ENCODE assay signal across 8 cellular contexts in genomic region chr10:89250814-89251416, GRCh38. TPM values are rescaled to one million over a fixed set of nuclear protein-coding genes. Genes with fewer than 3 reads are reported as not detected.
A peak's percentile ranks its signal among the peaks of the same experiment; 100 is the strongest.
DNase-seq lines count a peak whose midpoint lies in the region; ATAC-seq and TF ChIP-seq lines count a peak whose summit lies in the region.

No MANE protein-coding gene starts in this region.

- peak; percentile 38 for DNase-seq in Ammon's horn (ENCODE audit: low spot score)
- DNase-seq in HEK293T (ENCODE audit: extremely low spot score), result peak; percentile 24
- no peak for DNase-seq in tibial nerve (ENCODE audit: low spot score in 2 of 2)
- DNase-seq in glomerular visceral epithelial cell (ENCODE audit: extremely low spot score), result no peak
- DNase-seq in LoVo (ENCODE audit: low spot score), result no peak
- no peak for DNase-seq in posterior vena cava (ENCODE audit: low spot score)

- no peaks in the 10 kb centered on the region for H3K27me3 Mint-ChIP-seq in activated T-helper 17 cell treated with anti-CD3 and anti-CD28 coated beads, Interleukin-2, amount 50 U/mL, for 72 hours

- TF ChIP-seq CTCF in tibial nerve (IDR thresholded peaks at IDR 0.05), result no peak

- peak overlapping the region; percentile 63 to 98 (median 86) for H3K4me3 ChIP-seq in tibial nerve

- H3K27ac ChIP-seq in layer of hippocampus (ENCODE audit: low read depth, low read length), result peak overlapping the region; percentile 91
- H3K27ac ChIP-seq in tibial nerve, result peak overlapping the region; percentile 58 to 90 (median 88)

- H3K36me3 ChIP-seq in tibial nerve, result no peaks in the 10 kb centered on the region

- no peak for TF ChIP-seq POLR2A in tibial nerve (IDR thresholded peaks at IDR 0.05)

- H3K9me3 ChIP-seq in tibial nerve, result no peaks in the 10 kb centered on the region

- H3K9me3 Mint-ChIP-seq in activated T-helper 17 cell treated with anti-CD3 and anti-CD28 coated beads, Interleukin-2, amount 50 U/mL, for 72 hours, result peaks cover 4% of the 10 kb centered on the region

- POLR2A ChIA-PET in HEK293T (lab: Yijun Ruan, JAX), result interaction anchor here (0.8 to 1.7 kb wide), 3 partner anchors 77 to 165 kb away, joined by 3 to 7 read pairs (median 4); partner anchors contain the start of genes IFIT3 and IFIT5

- ATAC-seq in activated T-helper 17 cell treated with anti-CD3 and anti-CD28 coated beads, Interleukin-2, amount 50 U/mL, for 72 hours (replicated peaks), result no peak

- H3K36me3 Mint-ChIP-seq in activated T-helper 17 cell treated with anti-CD3 and anti-CD28 coated beads, Interleukin-2, amount 50 U/mL, for 72 hours (ENCODE audit: low read depth), result peaks cover 33% of the 10 kb centered on the region

- intact Hi-C loops in posterior vena cava (cut with DNase I), result no loop called here

- 19 to 23% methylated on average over 14 of the region's 14 CpGs for WGBS in tibial nerve, 2 donors

- H3K4me3 Mint-ChIP-seq in activated T-helper 17 cell treated with anti-CD3 and anti-CD28 coated beads, Interleukin-2, amount 50 U/mL, for 72 hours, result peak overlapping the region; percentile 86

- peaks cover 22% of the 10 kb centered on the region for H3K4me1 Mint-ChIP-seq in activated T-helper 17 cell treated with anti-CD3 and anti-CD28 coated beads, Interleukin-2, amount 50 U/mL, for 72 hours

- no peak for TF ChIP-seq EP300 in tibial nerve (IDR thresholded peaks at IDR 0.05)

- H3K27ac Mint-ChIP-seq in activated T-helper 17 cell treated with anti-CD3 and anti-CD28 coated beads, Interleukin-2, amount 50 U/mL, for 72 hours, result peak overlapping the region; percentile 69

- CTCF ChIA-PET in HEK293T (lab: Yijun Ruan, JAX), result no interaction called here

- H3K27me3 ChIP-seq in layer of hippocampus (ENCODE audit: control insufficient read depth, insufficient read depth, low read length), result no peaks in the 10 kb centered on the region
- H3K27me3 ChIP-seq in tibial nerve, result no peaks in the 10 kb centered on the region

- H3K4me1 ChIP-seq in tibial nerve, result peaks cover 0 to 24% (median 3%) of the 10 kb centered on the region in 4 donors

TF ChIP-seq in HEK293T, 16 proteins besides CTCF, POLR2A, EP300 and RAD21:
- no peak for TF ChIP-seq PKNOX1 (IDR thresholded peaks at IDR 0.05)
- TF ChIP-seq NFRKB (IDR thresholded peaks at IDR 0.05), result no peak
- TF ChIP-seq L3MBTL2 (conservative IDR thresholded peaks at IDR 0.05), result peak; percentile 40; the same call in 1 of the 2 replicates

RNA-seq across cellular contexts. Expression of gene LIPA, which starts 0.7 kb away (rescaled TPM):
- 10 to 100 TPM; 26.4 to 68.5 TPM for total RNA-seq in activated T-helper 17 cell treated with anti-CD3 and anti-CD28 coated beads, Interleukin-2, amount 50 U/mL, for 72 hours
- 10 to 100 TPM; 36.6 to 57.9 (median 39.5) TPM for total RNA-seq in tibial nerve
- total RNA-seq in posterior vena cava, result 10 to 100 TPM; 52.4 to 71.1 TPM

RNA-seq across cellular contexts. Expression of gene CH25H, which starts 43.8 kb away (rescaled TPM):
- not detected for total RNA-seq in activated T-helper 17 cell treated with anti-CD3 and anti-CD28 coated beads, Interleukin-2, amount 50 U/mL, for 72 hours
- total RNA-seq in tibial nerve (1 to 10 TPM in 2 of 4 donors, under 1 TPM in 2; 0.22 to 1.2 (median 0.92) TPM), posterior vena cava (1 to 10 TPM in 1 of 2 donors, under 1 TPM in 1; 0.93 to 2.3 TPM)

RNA-seq across cellular contexts. Expression of gene IFIT2, which starts 50.9 kb away (rescaled TPM):
- 1 to 10 TPM; 2.0 to 3.2 TPM for total RNA-seq in activated T-helper 17 cell treated with anti-CD3 and anti-CD28 coated beads, Interleukin-2, amount 50 U/mL, for 72 hours
- total RNA-seq in tibial nerve (10 to 100 TPM in 1 of 4 donors, 1 to 10 TPM in 3; 3.3 to 11.4 (median 6.0) TPM), posterior vena cava (1 to 10 TPM; 3.6 to 6.1 TPM)

Comparison
In these comparisons a context has a peak if more than half of its experiments do, and no peak if none do; other contexts are left out.
1. DNase-seq: peak in Ammon's horn (single experiment) and HEK293T (single experiment); none in tibial nerve (0 of 2), glomerular visceral epithelial cell (single experiment), LoVo (single experiment) and posterior vena cava (single experiment).